8 cellular contexts compared by ENCODE assay signal in the genomic region with DNA sequence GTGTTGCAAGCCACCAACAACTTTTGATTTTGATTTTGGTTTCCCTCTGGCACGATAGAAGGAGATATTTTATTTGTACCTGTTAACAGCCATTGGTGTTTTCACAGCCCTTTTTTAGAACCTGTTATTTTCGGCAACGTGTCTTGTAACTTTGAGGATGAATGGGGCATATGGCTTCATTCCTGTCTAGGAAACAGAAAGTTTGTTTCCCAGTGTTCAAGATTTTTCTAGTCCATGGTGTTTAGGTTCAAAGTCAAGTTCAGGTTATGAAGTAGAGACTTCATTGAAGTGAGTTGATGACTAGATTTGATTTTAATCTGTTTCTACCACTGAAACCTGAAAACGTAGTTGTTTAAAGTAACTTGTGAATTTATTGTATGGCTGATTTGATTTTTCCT. TPM values are rescaled to one million over a fixed set of nuclear protein-coding genes. Genes with fewer than 3 reads are reported as not detected.
DNase-seq lines count a peak whose midpoint lies in the region; ATAC-seq and TF ChIP-seq lines count a peak whose summit lies in the region.

No MANE protein-coding gene starts in this region.

- DNase-seq in left ventricle myocardium inferior = no peak
- DNase-seq in cardiac septum (ENCODE audit: low spot score) = no peak
- DNase-seq in mammary epithelial cell = no peak
- DNase-seq in aorta = no peak
- no peak for DNase-seq in cortex of kidney (lab: John Stamatoyannopoulos, UW)
- no peak for DNase-seq in HCEC 1CT
- no peak for DNase-seq in activated CD4-positive, CD25-positive, alpha-beta regulatory T cell treated with anti-CD3 and anti-CD28 coated beads, Interleukin-2, amount 50 U/mL, for 72 hours

- H3K27me3 ChIP-seq in left ventricle myocardium inferior (ENCODE audit: low read depth) = no peaks in the 10 kb centered on the region
- H3K27me3 ChIP-seq in mammary epithelial cell (ENCODE audit: insufficient read depth, low read length) = no peaks in the 10 kb centered on the region
- H3K27me3 ChIP-seq in mononuclear cell (ENCODE audit: insufficient read depth, low read length) = no peaks in the 10 kb centered on the region
- no peaks in the 10 kb centered on the region for H3K27me3 ChIP-seq in aorta (ENCODE audit: control insufficient read depth in 1 of 2, insufficient read depth in 2 of 2, low read length in 1 of 2)

- BruUV-seq in mammary epithelial cell (replicated peaks; lab: Mats Ljungman, UMichigan) = no TSS peak

- CTCF ChIA-PET in mammary epithelial cell (lab: Charles Lee; ENCODE audit: low non-redundant PET) = no interaction called here

- dilution Hi-C loops in mammary epithelial cell (cut with HindIII; ENCODE audit: low sequenced_read_pairs) = no loop called here

- no peaks in the 10 kb centered on the region for H4K20me1 ChIP-seq in mammary epithelial cell (ENCODE audit: insufficient read depth, low read length)

- no peak overlapping the region for H3K9ac ChIP-seq in mammary epithelial cell (ENCODE audit: insufficient read depth, low read length)

- intact Hi-C loops in left ventricle myocardium inferior (cut with micrococcal nuclease) = loop anchor here (5.0 kb wide), 1 partner anchor 106 kb away; no protein-coding TSS in a partner anchor
- intact Hi-C loops in cardiac septum (cut with DNase I) = loop anchor here (2.0 to 5.0 kb wide), 4 partner anchors 18 to 121 kb away; partner anchors contain the start of gene FAM98A
- intact Hi-C loops in mammary epithelial cell (cut with micrococcal nuclease) = loop anchor here (1.0 kb wide), 2 partner anchors 107 to 123 kb away; partner anchors contain the start of gene FAM98A
- intact Hi-C loops in aorta (cut with DNase I) = loop anchor here (5.0 kb wide), 2 partner anchors 101 to 106 kb away; no protein-coding TSS in a partner anchor

- no peaks in the 10 kb centered on the region for H3K79me2 ChIP-seq in mammary epithelial cell (ENCODE audit: insufficient read depth, low read length)

- H3K4me2 ChIP-seq in mammary epithelial cell (ENCODE audit: insufficient read depth, low read depth, low read length) = peak overlapping the region; percentile 80

- H3K4me3 ChIP-seq in left ventricle myocardium inferior = peak overlapping the region; percentile 70
- peak overlapping the region; percentile 52 to 67 (median 57) for H3K4me3 ChIP-seq in mammary epithelial cell (replicated peaks in 1 of 3; ENCODE audit: insufficient read depth in 1 of 3, low read depth in 2 of 3, low read length in 3 of 3)
- H3K4me3 ChIP-seq in mononuclear cell (ENCODE audit: low read length) = peak overlapping the region; percentile 85
- peak overlapping the region; percentile 60 to 100 for H3K4me3 ChIP-seq in aorta (ENCODE audit: low read length in 2 of 2)

- in situ Hi-C loops in mammary epithelial cell (cut with MboI; ENCODE audit: low sequenced_read_pairs in 2 of 2) = no loop called here

- peak overlapping the region; percentile 94 for H2AFZ ChIP-seq in mammary epithelial cell (ENCODE audit: low read depth, low read length)

- H3K9me3 ChIP-seq in left ventricle myocardium inferior (replicated peaks) = no peaks in the 10 kb centered on the region
- no peaks in the 10 kb centered on the region for H3K9me3 ChIP-seq in mammary epithelial cell (replicated peaks; ENCODE audit: insufficient read depth, low read length)
- H3K9me3 ChIP-seq in mononuclear cell (ENCODE audit: low read depth, low read length) = no peaks in the 10 kb centered on the region
- H3K9me3 ChIP-seq in aorta (ENCODE audit: control insufficient read depth, low read length) = no peaks in the 10 kb centered on the region

- no peaks in the 10 kb centered on the region for H3K36me3 ChIP-seq in left ventricle myocardium inferior
- no peaks in the 10 kb centered on the region for H3K36me3 ChIP-seq in mammary epithelial cell (ENCODE audit: insufficient read depth, low read length)
- H3K36me3 ChIP-seq in aorta (ENCODE audit: control insufficient read depth in 1 of 2, insufficient read depth in 2 of 2, low read length in 1 of 2) = no peaks in the 10 kb centered on the region

- no peak for ATAC-seq in aorta (ENCODE audit: low FRiP score)

- H3K4me1 ChIP-seq in left ventricle myocardium inferior (peaks cover 73% of the 10 kb centered on the region), mammary epithelial cell (ENCODE audit: insufficient read depth, low read length) (no peaks in the 10 kb centered on the region), mononuclear cell (ENCODE audit: insufficient read depth, low read length) (peaks cover 42% of the 10 kb centered on the region), aorta (ENCODE audit: control insufficient read depth in 1 of 2, insufficient read depth in 2 of 2, low read length in 2 of 2) (no peaks in the 10 kb centered on the region)

- 11% methylated on average over 4 of the region's 4 CpGs for WGBS in mammary epithelial cell (ENCODE audit: low coverage, missing lambda C conversion rate)
- WGBS in aorta, 2 donors = 4 to 5% methylated on average over 4 of the region's 4 CpGs

- TF ChIP-seq CTCF in left ventricle myocardium inferior (IDR thresholded peaks at IDR 0.05; ENCODE audit: borderline replicate concordance) (no peak), mammary epithelial cell (conservative IDR thresholded peaks at IDR 0.05 in 1 of 2, IDR thresholded peaks at IDR 0.05 in 1 of 2; ENCODE audit: extremely low read depth in 1 of 2, insufficient read depth in 1 of 2, low read depth in 1 of 2, low read length in 2 of 2) (no peak)

- H3K27ac ChIP-seq in left ventricle myocardium inferior (replicated peaks) (peak overlapping the region; percentile 95), mammary epithelial cell (ENCODE audit: insufficient read depth, low read depth, low read length) (no peak overlapping the region), aorta (ENCODE audit: low read depth in 1 of 2, low read length in 2 of 2) (peak overlapping the region in 1 of 2 donors; percentile 88)

RNA-seq across cellular contexts. Expression of gene RASGRP3, which starts 0.3 kb away (rescaled TPM):
- total RNA-seq in left ventricle myocardium inferior = 69.2 TPM
- total RNA-seq in cardiac septum = 49.4 TPM
- total RNA-seq in mammary epithelial cell = 1 to 10 TPM in 1 of 2 donors, not detected in 1; 1.5 TPM
- polyA plus RNA-seq in mammary epithelial cell = 0.06 TPM
- polyA minus RNA-seq in mammary epithelial cell = not detected
- 31.5 TPM for total RNA-seq in mononuclear cell
- 10 to 100 TPM; 12.8 to 22.3 TPM for total RNA-seq in aorta
- 1 to 10 TPM in 1 of 2 donors, under 1 TPM in 1; 0.46 to 3.0 TPM for polyA plus RNA-seq in aorta

Comparison
In these comparisons a context has a peak if more than half of its experiments do, and no peak if none do; other contexts are left out.
1. RNA of gene RASGRP3, which starts 0.3 kb away (total RNA-seq): 69.2 TPM in left ventricle myocardium inferior (single experiment), 49.4 TPM in cardiac septum (single experiment), 31.5 TPM in mononuclear cell (single experiment) and 12.8 to 22.3 TPM in aorta; 1.5 TPM in mammary epithelial cell; every median in the first group is over 4 times any median in the second.
2. Peak in every context shown above with its lines, with median percentiles within 50 percentile points of each other: H3K4me3 ChIP-seq.